Comparison of ENCODE assay signal across 1 cellular context in the genomic region with DNA sequence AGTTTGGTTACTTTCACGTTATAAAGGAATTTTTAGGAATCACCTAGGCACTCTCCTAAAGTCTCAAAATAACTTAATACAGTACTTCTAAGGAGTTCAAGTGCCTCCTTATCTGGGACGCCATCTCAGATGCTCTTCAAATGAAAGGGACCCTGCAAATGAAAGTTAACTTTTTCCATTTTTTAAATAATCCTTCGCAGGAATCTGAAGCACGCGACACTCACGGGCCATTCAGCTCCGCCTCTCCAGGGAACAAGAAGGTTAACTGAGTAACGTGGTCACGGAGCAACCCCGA.
TF ChIP-seq lines count a peak whose summit lies in the region.

No MANE protein-coding gene starts in this region.

TF ChIP-seq in GM23338, 12 proteins besides CTCF, POLR2A, EP300 and RAD21 (continued from another document):
- TF ChIP-seq, protein P1, sequence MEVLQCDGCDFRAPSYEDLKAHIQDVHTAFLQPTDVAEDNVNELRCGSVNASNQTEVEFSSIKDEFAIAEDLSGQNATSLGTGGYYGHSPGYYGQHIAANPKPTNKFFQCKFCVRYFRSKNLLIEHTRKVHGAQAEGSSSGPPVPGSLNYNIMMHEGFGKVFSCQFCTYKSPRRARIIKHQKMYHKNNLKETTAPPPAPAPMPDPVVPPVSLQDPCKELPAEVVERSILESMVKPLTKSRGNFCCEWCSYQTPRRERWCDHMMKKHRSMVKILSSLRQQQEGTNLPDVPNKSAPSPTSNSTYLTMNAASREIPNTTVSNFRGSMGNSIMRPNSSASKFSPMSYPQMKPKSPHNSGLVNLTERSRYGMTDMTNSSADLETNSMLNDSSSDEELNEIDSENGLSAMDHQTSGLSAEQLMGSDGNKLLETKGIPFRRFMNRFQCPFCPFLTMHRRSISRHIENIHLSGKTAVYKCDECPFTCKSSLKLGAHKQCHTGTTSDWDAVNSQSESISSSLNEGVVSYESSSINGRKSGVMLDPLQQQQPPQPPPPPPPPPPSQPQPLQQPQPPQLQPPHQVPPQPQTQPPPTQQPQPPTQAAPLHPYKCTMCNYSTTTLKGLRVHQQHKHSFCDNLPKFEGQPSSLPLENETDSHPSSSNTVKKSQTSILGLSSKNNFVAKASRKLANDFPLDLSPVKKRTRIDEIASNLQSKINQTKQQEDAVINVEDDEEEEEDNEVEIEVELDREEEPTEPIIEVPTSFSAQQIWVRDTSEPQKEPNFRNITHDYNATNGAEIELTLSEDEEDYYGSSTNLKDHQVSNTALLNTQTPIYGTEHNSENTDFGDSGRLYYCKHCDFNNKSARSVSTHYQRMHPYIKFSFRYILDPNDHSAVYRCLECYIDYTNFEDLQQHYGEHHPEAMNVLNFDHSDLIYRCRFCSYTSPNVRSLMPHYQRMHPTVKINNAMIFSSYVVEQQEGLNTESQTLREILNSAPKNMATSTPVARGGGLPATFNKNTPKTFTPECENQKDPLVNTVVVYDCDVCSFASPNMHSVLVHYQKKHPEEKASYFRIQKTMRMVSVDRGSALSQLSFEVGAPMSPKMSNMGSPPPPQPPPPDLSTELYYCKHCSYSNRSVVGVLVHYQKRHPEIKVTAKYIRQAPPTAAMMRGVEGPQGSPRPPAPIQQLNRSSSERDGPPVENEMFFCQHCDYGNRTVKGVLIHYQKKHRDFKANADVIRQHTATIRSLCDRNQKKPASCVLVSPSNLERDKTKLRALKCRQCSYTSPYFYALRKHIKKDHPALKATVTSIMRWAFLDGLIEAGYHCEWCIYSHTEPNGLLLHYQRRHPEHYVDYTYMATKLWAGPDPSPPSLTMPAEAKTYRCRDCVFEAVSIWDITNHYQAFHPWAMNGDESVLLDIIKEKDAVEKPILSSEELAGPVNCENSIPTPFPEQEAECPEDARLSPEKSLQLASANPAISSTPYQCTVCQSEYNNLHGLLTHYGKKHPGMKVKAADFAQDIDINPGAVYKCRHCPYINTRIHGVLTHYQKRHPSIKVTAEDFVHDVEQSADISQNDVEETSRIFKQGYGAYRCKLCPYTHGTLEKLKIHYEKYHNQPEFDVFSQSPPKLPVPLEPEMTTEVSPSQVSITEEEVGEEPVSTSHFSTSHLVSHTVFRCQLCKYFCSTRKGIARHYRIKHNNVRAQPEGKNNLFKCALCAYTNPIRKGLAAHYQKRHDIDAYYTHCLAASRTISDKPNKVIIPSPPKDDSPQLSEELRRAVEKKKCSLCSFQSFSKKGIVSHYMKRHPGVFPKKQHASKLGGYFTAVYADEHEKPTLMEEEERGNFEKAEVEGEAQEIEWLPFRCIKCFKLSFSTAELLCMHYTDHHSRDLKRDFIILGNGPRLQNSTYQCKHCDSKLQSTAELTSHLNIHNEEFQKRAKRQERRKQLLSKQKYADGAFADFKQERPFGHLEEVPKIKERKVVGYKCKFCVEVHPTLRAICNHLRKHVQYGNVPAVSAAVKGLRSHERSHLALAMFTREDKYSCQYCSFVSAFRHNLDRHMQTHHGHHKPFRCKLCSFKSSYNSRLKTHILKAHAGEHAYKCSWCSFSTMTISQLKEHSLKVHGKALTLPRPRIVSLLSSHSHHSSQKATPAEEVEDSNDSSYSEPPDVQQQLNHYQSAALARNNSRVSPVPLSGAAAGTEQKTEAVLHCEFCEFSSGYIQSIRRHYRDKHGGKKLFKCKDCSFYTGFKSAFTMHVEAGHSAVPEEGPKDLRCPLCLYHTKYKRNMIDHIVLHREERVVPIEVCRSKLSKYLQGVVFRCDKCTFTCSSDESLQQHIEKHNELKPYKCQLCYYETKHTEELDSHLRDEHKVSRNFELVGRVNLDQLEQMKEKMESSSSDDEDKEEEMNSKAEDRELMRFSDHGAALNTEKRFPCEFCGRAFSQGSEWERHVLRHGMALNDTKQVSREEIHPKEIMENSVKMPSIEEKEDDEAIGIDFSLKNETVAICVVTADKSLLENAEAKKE (CRISPR knock-in tag; IDR thresholded peaks at IDR 0.05): no peak
